1 cellular context compared by ENCODE assay signal in the genomic region with DNA sequence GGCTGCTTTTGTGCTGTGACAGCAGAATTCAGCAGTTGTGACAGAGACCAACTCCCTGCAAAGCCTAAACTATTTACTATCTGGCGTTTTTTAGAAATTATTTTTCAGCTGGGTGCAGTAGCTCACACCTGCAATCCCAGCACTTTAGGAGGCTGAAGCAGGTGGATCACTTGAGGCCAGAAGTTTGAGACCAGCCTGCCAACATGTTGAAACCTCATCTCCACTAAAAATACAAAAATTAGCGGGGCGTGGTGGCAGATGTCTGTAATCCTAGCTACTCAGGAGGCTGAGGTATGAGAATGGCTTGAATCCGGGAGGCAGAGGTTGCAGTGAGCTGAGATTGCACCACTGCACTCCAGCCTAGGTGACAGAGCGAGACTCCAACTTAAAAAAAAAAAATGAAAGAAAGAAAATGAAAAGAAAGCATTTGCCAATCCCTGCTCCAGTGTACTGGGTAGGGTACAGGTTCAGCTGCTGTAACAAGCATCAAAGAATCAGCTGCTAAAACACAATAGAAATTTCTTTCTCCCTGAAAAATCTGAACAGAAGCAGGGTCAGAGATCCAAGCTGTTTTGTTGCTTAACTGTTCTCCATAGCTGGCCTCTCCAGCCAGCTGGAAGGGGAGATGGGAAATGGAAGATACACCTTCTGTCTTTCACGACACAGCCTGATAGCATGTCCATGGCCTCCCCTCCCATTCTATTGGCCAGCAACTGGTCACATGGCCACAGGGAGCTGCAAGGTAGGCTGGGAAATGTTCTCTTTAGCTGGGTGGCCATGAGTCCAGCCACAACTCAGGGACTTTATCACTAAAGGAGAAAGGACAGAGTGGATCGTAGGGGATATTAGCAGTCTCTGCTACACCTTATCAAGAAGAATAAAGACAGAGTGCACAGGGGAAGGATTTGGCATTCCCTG.
A peak's percentile ranks its signal among the peaks of the same experiment; 100 is the strongest.
TF ChIP-seq lines count a peak whose summit lies in the region.

No MANE protein-coding gene starts in this region.

TF ChIP-seq in K562, 482 proteins besides CTCF, POLR2A, EP300 and RAD21:
- TF ChIP-seq, protein P1, sequence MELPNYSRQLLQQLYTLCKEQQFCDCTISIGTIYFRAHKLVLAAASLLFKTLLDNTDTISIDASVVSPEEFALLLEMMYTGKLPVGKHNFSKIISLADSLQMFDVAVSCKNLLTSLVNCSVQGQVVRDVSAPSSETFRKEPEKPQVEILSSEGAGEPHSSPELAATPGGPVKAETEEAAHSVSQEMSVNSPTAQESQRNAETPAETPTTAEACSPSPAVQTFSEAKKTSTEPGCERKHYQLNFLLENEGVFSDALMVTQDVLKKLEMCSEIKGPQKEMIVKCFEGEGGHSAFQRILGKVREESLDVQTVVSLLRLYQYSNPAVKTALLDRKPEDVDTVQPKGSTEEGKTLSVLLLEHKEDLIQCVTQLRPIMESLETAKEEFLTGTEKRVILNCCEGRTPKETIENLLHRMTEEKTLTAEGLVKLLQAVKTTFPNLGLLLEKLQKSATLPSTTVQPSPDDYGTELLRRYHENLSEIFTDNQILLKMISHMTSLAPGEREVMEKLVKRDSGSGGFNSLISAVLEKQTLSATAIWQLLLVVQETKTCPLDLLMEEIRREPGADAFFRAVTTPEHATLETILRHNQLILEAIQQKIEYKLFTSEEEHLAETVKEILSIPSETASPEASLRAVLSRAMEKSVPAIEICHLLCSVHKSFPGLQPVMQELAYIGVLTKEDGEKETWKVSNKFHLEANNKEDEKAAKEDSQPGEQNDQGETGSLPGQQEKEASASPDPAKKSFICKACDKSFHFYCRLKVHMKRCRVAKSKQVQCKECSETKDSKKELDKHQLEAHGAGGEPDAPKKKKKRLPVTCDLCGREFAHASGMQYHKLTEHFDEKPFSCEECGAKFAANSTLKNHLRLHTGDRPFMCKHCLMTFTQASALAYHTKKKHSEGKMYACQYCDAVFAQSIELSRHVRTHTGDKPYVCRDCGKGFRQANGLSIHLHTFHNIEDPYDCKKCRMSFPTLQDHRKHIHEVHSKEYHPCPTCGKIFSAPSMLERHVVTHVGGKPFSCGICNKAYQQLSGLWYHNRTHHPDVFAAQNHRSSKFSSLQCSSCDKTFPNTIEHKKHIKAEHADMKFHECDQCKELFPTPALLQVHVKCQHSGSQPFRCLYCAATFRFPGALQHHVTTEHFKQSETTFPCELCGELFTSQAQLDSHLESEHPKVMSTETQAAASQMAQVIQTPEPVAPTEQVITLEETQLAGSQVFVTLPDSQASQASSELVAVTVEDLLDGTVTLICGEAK (IDR thresholded peaks at IDR 0.05): no peak
- TF ChIP-seq, protein P1 (CRISPR knock-in tag; IDR thresholded peaks at IDR 0.05): 0 out of 2 replicates have a peak, but pooled peaks have one; percentile 16
- TF ChIP-seq, protein P2, sequence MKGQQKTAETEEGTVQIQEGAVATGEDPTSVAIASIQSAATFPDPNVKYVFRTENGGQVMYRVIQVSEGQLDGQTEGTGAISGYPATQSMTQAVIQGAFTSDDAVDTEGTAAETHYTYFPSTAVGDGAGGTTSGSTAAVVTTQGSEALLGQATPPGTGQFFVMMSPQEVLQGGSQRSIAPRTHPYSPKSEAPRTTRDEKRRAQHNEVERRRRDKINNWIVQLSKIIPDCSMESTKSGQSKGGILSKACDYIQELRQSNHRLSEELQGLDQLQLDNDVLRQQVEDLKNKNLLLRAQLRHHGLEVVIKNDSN (CRISPR knock-in tag; IDR thresholded peaks at IDR 0.05): peak; percentile 77
- no peak for TF ChIP-seq PHF20 (IDR thresholded peaks at IDR 0.05; ENCODE audit: partially characterized antibody)
- no peak for TF ChIP-seq GATAD2A (IDR thresholded peaks at IDR 0.05)
- TF ChIP-seq ZNF12 (CRISPR knock-in tag; IDR thresholded peaks at IDR 0.05): peak; percentile 89
- no peak for TF ChIP-seq HIVEP1 (CRISPR knock-in tag; IDR thresholded peaks at IDR 0.05)
- peak; percentile 72 for TF ChIP-seq NFYB (IDR thresholded peaks at IDR 0.05; ENCODE audit: extremely low read depth, insufficient read length)
- no peak for TF ChIP-seq CXXC5 (CRISPR knock-in tag; IDR thresholded peaks at IDR 0.05)
- TF ChIP-seq, protein P3, sequence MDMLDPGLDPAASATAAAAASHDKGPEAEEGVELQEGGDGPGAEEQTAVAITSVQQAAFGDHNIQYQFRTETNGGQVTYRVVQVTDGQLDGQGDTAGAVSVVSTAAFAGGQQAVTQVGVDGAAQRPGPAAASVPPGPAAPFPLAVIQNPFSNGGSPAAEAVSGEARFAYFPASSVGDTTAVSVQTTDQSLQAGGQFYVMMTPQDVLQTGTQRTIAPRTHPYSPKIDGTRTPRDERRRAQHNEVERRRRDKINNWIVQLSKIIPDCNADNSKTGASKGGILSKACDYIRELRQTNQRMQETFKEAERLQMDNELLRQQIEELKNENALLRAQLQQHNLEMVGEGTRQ (CRISPR knock-in tag; IDR thresholded peaks at IDR 0.05): peak; percentile 84
